ENCODE assay signal across 8 cellular contexts in the genomic region with DNA sequence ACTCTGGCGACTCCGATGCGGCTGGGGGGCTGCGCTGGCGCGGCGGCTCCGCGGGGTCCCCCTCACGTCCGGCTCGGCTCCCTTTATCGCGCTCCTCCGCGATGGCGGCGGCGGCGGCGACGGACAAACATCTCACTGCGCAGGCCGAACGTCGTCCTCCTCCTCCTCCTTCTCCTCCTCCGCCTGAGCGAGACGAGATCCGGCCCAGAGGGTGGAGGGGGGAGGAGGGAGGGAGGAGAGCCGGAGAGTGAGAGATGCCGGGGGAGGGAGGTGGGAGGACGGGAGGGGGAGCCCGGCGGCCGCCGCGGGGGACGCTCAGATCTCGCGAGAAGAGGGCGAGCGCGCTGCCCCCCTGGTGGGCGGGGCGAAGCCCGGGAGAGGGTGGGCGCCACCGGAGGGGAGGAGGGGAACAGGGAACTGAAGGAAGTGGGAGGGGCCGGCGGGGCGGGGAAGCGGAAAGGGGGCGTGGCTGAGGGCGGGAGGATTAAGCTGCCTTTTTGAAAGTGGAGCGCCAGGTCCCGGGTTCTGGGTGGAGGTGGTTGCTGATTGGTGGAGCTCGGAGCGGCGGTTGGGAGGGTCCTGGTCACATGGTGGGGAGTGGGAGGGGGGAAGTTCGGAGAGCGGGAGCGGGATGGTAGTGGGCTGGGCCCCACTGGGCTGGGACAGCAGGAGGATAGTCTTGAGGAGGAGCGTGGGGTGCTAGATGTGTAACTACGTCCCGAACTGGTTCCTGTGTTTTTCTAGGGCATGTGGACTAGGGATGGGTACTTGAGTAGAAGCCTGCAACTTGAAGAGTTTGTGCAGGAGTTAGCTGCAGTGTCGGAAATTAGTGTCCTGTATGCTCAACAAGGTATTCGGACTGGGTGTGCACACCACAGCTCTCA. TPM values are rescaled to one million over a fixed set of nuclear protein-coding genes. Genes with fewer than 3 reads are reported as not detected.
DNase-seq lines count a peak whose midpoint lies in the region; ATAC-seq and TF ChIP-seq lines count a peak whose summit lies in the region.

TSS of gene CUL3 (minus strand) at position 159 of the 884 bp plus-strand sequence. CDS start 354 bp downstream, outside the sequence.

- peaks cover 5% of the 10 kb centered on the region for H3K36me3 Mint-ChIP-seq in activated naive CD4-positive, alpha-beta T cell treated with anti-CD3 and anti-CD28 coated beads, Interleukin-2, amount 50 U/mL, for 24 hours

- peak within 1 kb of the TSS; percentile 98 for H3K4me3 Mint-ChIP-seq in activated naive CD4-positive, alpha-beta T cell treated with anti-CD3 and anti-CD28 coated beads, Interleukin-2, amount 50 U/mL, for 24 hours

- peaks cover 9% of the 10 kb centered on the region for H3K4me1 ChIP-seq in testis

- peaks cover 38% of the 10 kb centered on the region for H3K4me1 Mint-ChIP-seq in activated naive CD4-positive, alpha-beta T cell treated with anti-CD3 and anti-CD28 coated beads, Interleukin-2, amount 50 U/mL, for 24 hours

- H3K9me3 Mint-ChIP-seq in activated naive CD4-positive, alpha-beta T cell treated with anti-CD3 and anti-CD28 coated beads, Interleukin-2, amount 50 U/mL, for 24 hours = no peaks in the 10 kb centered on the region

- ATAC-seq in HG02588 (IDR thresholded peaks at IDR 0.05; ENCODE audit: unreplicated experiment) (peak; percentile 78), SK-N-SH treated with all-trans-retinoic acid at 6 μM for 48 hours (peak; percentile 96), omental fat pad (ENCODE audit: low FRiP score) (peak; percentile 97)

- intact Hi-C loops in testis (cut with DNase I; ENCODE audit: low total_unique reads) = no loop called here

- no peak for TF ChIP-seq CTCF in GM06990 (IDR thresholded peaks at IDR 0.05; ENCODE audit: insufficient read depth, low read length, poor library complexity, severe bottlenecking)
- no peak for TF ChIP-seq CTCF in omental fat pad (IDR thresholded peaks at IDR 0.05)
- TF ChIP-seq CTCF in testis (IDR thresholded peaks at IDR 0.05) = no peak

- DNase-seq in GM06990 (ENCODE audit: extremely low read depth, insufficient read length) (peak; percentile 99), NCI-H1092 (lab: John Stamatoyannopoulos, UW) (peak; percentile 92), glomerular endothelial cell (ENCODE audit: extremely low read depth, low read depth, low spot score) (peak; percentile 72), omental fat pad (ENCODE audit: low spot score) (peak; percentile 97), testis (peak; percentile 100)

- peak; percentile 55 for TF ChIP-seq POLR2A in testis (IDR thresholded peaks at IDR 0.05)

- no peaks in the 10 kb centered on the region for H3K9me3 ChIP-seq in testis

- peak within 1 kb of the TSS; percentile 96 for H3K4me3 ChIP-seq in GM06990 (replicated peaks; ENCODE audit: low read depth, low read length)
- peak within 1 kb of the TSS; percentile 72 to 75 for H3K4me3 ChIP-seq in testis

- H3K27me3 Mint-ChIP-seq in activated naive CD4-positive, alpha-beta T cell treated with anti-CD3 and anti-CD28 coated beads, Interleukin-2, amount 50 U/mL, for 24 hours = no peaks in the 10 kb centered on the region

- peak within 1 kb of the TSS; percentile 82 to 92 for H3K27ac ChIP-seq in testis

- H3K36me3 ChIP-seq in GM06990 (ENCODE audit: control insufficient read depth, insufficient read depth, low read length) (no peaks in the 10 kb centered on the region), testis (ENCODE audit: low read depth, missing control alignments) (no peaks in the 10 kb centered on the region)

- 0 to 2% methylated on average over 29 to 31 of the region's 68 CpGs for WGBS in testis, 2 donors

- H3K27ac Mint-ChIP-seq in activated naive CD4-positive, alpha-beta T cell treated with anti-CD3 and anti-CD28 coated beads, Interleukin-2, amount 50 U/mL, for 24 hours = peak within 1 kb of the TSS; percentile 95

- H3K27me3 ChIP-seq in GM06990 (replicated peaks; ENCODE audit: control insufficient read depth, insufficient read depth, low read length) = no peaks in the 10 kb centered on the region
- H3K27me3 ChIP-seq in testis = no peaks in the 10 kb centered on the region

TF ChIP-seq in SK-N-SH treated with all-trans-retinoic acid at 6 μM for 48 hours, 23 proteins besides CTCF, POLR2A, EP300 and RAD21:
- TF ChIP-seq OSR1 (CRISPR knock-in tag; IDR thresholded peaks at IDR 0.05) (no peak), ZNF565 (CRISPR knock-in tag; conservative IDR thresholded peaks at IDR 0.05; ENCODE audit: low read depth) (no peak), PATZ1 (CRISPR knock-in tag; IDR thresholded peaks at IDR 0.05; ENCODE audit: borderline replicate concordance) (no peak), SNAI2 (CRISPR knock-in tag; IDR thresholded peaks at IDR 0.05) (no peak), PPARA (CRISPR knock-in tag; IDR thresholded peaks at IDR 0.05; ENCODE audit: borderline replicate concordance) (no peak), RARB (CRISPR knock-in tag; IDR thresholded peaks at IDR 0.05) (no peak), ZNF8 (CRISPR knock-in tag; IDR thresholded peaks at IDR 0.05) (no peak), BACH2 (CRISPR knock-in tag; IDR thresholded peaks at IDR 0.05; ENCODE audit: borderline replicate concordance) (no peak), CSDC2 (CRISPR knock-in tag; IDR thresholded peaks at IDR 0.05) (no peak), ISL1 (CRISPR knock-in tag; IDR thresholded peaks at IDR 0.05) (no peak), GLIS3 (CRISPR knock-in tag; IDR thresholded peaks at IDR 0.05) (no peak), ZNF70 (CRISPR knock-in tag; IDR thresholded peaks at IDR 0.05) (no peak), ZC3H10 (CRISPR knock-in tag; IDR thresholded peaks at IDR 0.05) (no peak)
- TF ChIP-seq, protein P1, sequence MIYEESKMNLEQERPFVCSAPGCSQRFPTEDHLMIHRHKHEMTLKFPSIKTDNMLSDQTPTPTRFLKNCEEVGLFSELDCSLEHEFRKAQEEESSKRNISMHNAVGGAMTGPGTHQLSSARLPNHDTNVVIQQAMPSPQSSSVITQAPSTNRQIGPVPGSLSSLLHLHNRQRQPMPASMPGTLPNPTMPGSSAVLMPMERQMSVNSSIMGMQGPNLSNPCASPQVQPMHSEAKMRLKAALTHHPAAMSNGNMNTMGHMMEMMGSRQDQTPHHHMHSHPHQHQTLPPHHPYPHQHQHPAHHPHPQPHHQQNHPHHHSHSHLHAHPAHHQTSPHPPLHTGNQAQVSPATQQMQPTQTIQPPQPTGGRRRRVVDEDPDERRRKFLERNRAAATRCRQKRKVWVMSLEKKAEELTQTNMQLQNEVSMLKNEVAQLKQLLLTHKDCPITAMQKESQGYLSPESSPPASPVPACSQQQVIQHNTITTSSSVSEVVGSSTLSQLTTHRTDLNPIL (CRISPR knock-in tag; IDR thresholded peaks at IDR 0.05; ENCODE audit: low read depth) = no peak
TF ChIP-seq in SK-N-SH treated with all-trans-retinoic acid at 6 μM for 48 hours: peak in this region for 0.

RNA-seq across cellular contexts. Expression of gene CUL3, which starts in this region (rescaled TPM):
- total RNA-seq in glomerular endothelial cell (52.7 and 69.4 TPM in 2 replicates), omental fat pad (10 to 100 TPM; 68.0 to 92.7 (median 70.8) TPM), testis (100 to 1,000 TPM; 184 to 256 TPM)
- polyA plus RNA-seq in testis (ENCODE audit: insufficient read depth, low read depth, low replicate concordance) = 442 TPM

Comparison
In these comparisons a context has a peak if more than half of its experiments do, and no peak if none do; other contexts are left out.
1. Peak in every context shown above with its lines: DNase-seq, ATAC-seq, H3K4me3 ChIP-seq and H3K27ac ChIP-seq.